ENCODE assay signal across 8 cellular contexts in genomic region chr15:44289352-44289790, GRCh38. TPM values are rescaled to one million over a fixed set of nuclear protein-coding genes. Genes with fewer than 3 reads are reported as not detected.
A peak's percentile ranks its signal among the peaks of the same experiment; 100 is the strongest.
DNase-seq lines count a peak whose midpoint lies in the region; ATAC-seq and TF ChIP-seq lines count a peak whose summit lies in the region.

No MANE protein-coding gene starts in this region.

- H3K36me3 Mint-ChIP-seq in HFFc6 (ENCODE audit: low read depth) (peaks cover 31% of the 10 kb centered on the region), brain (peaks cover 36% of the 10 kb centered on the region)

- H3K27me3 ChIP-seq in BLaER1 treated with 17β-estradiol and CSF1 and Interleukin-3, amounts not matched to agents 10 nM and 100 nM: no peaks in the 10 kb centered on the region
- H3K27me3 ChIP-seq in mucosa of rectum (ENCODE audit: control insufficient read depth in 2 of 2, insufficient read depth in 2 of 2, low read length in 2 of 2): no peaks in the 10 kb centered on the region

- peaks cover 0 to 23% (median 8%) of the 10 kb centered on the region in 11 experiments; a peak in 7 of 22 replicates for H4K20me1 ChIP-seq in BLaER1 treated with 17β-estradiol and CSF1 and Interleukin-3, amounts not matched to agents 10 nM and 100 nM

- no peak for TF ChIP-seq CTCF in HFFc6 (IDR thresholded peaks at IDR 0.05)
- TF ChIP-seq CTCF in brain (conservative IDR thresholded peaks at IDR 0.05): no peak

- peak; percentile 8 for DNase-seq in HFFc6
- no peak for DNase-seq in NCI-H1436 (lab: John Stamatoyannopoulos, UW)
- DNase-seq in glomerular visceral epithelial cell (ENCODE audit: extremely low spot score): no peak
- no peak for DNase-seq in NCI-H510A treated with DMSO at 0.1 percent for 48 hours (lab: John Stamatoyannopoulos, UW)

- H3K27me3 Mint-ChIP-seq in HFFc6 (ENCODE audit: insufficient read depth) (peaks cover 8% of the 10 kb centered on the region), brain (peaks cover 13% of the 10 kb centered on the region)

- peak overlapping the region; percentile 81 to 97 (median 92) for H3K4me2 ChIP-seq in BLaER1 treated with 17β-estradiol and CSF1 and Interleukin-3, amounts not matched to agents 10 nM and 100 nM

- H3K36me3 ChIP-seq in BLaER1 treated with 17β-estradiol and CSF1 and Interleukin-3, amounts not matched to agents 10 nM and 100 nM: peaks cover 8 to 24% (median 19%) of the 10 kb centered on the region in 11 experiments; a peak in 21 of 22 replicates
- H3K36me3 ChIP-seq in mucosa of rectum (ENCODE audit: control insufficient read depth in 2 of 2, insufficient read depth in 2 of 2, low read length in 2 of 2): peaks cover 0 to 2% of the 10 kb centered on the region in 2 donors

- H3K9me3 ChIP-seq in BLaER1 treated with 17β-estradiol and CSF1 and Interleukin-3, amounts not matched to agents 10 nM and 100 nM (replicated peaks in 1 of 11): no peaks in the 10 kb centered on the region
- H3K9me3 ChIP-seq in mucosa of rectum (ENCODE audit: control insufficient read depth in 2 of 2, low read length in 2 of 2): no peaks in the 10 kb centered on the region

- peaks cover 19 to 40% (median 31%) of the 10 kb centered on the region in 10 experiments for H3K4me1 ChIP-seq in BLaER1 treated with 17β-estradiol and CSF1 and Interleukin-3, amounts not matched to agents 10 nM and 100 nM
- peaks cover 9 to 21% of the 10 kb centered on the region in 2 donors for H3K4me1 ChIP-seq in mucosa of rectum (ENCODE audit: control insufficient read depth in 2 of 2, insufficient read depth in 2 of 2, low read length in 2 of 2)

- H3K4me1 Mint-ChIP-seq in HFFc6 (ENCODE audit: low read depth): peaks cover 39% of the 10 kb centered on the region
- H3K4me1 Mint-ChIP-seq in brain: peaks cover 56% of the 10 kb centered on the region

- H3K9me3 Mint-ChIP-seq in HFFc6: no peaks in the 10 kb centered on the region
- peaks cover 0 to 7% (median 0%) of the 10 kb centered on the region in 5 experiments for H3K9me3 Mint-ChIP-seq in brain

- H3K4me3 ChIP-seq in BLaER1 treated with 17β-estradiol and CSF1 and Interleukin-3, amounts not matched to agents 10 nM and 100 nM: peak overlapping the region; percentile 74 to 92 (median 84)
- peak overlapping the region; percentile 76 to 96 for H3K4me3 ChIP-seq in mucosa of rectum (ENCODE audit: low read length in 2 of 2)

- H3K27ac Mint-ChIP-seq in HFFc6 (peak overlapping the region; percentile 87), brain (peak overlapping the region; percentile 89 to 100 (median 95))

- no peak for ATAC-seq in GM19035 (IDR thresholded peaks at IDR 0.05; ENCODE audit: unreplicated experiment)

- H3K27ac ChIP-seq in BLaER1 treated with 17β-estradiol and CSF1 and Interleukin-3, amounts not matched to agents 10 nM and 100 nM: peak overlapping the region; percentile 77 to 93 (median 91); a peak in 21 of 22 replicates
- peak overlapping the region; percentile 85 to 93 for H3K27ac ChIP-seq in mucosa of rectum (ENCODE audit: low read depth in 2 of 2, low read length in 2 of 2)

- peak overlapping the region; percentile 97 for H3K4me3 Mint-ChIP-seq in HFFc6
- H3K4me3 Mint-ChIP-seq in brain: peak overlapping the region; percentile 95 to 100 (median 96)

- H3K9ac ChIP-seq in BLaER1 treated with 17β-estradiol and CSF1 and Interleukin-3, amounts not matched to agents 10 nM and 100 nM: peak overlapping the region; percentile 83 to 92 (median 90)
- peak overlapping the region; percentile 76 to 83 for H3K9ac ChIP-seq in mucosa of rectum (ENCODE audit: low read depth in 1 of 2, low read length in 2 of 2)

RNA-seq across cellular contexts. Expression of gene GOLM2, which starts 0.9 kb away (rescaled TPM):
- 100 to 1,000 TPM in 1 of 6 experiments, 10 to 100 TPM in 5; 78.7 to 110 (median 94.3) TPM for total RNA-seq in HFFc6 (2021; fragmentation: NEBNext Ultra II Directional; extraction: Animal tissue kit (Norgen Biotek cat#: 25700))
- 25.4 TPM for polyA plus RNA-seq in brain (ENCODE audit: insufficient read depth, low read depth, low replicate concordance)
